In the genomic region with DNA sequence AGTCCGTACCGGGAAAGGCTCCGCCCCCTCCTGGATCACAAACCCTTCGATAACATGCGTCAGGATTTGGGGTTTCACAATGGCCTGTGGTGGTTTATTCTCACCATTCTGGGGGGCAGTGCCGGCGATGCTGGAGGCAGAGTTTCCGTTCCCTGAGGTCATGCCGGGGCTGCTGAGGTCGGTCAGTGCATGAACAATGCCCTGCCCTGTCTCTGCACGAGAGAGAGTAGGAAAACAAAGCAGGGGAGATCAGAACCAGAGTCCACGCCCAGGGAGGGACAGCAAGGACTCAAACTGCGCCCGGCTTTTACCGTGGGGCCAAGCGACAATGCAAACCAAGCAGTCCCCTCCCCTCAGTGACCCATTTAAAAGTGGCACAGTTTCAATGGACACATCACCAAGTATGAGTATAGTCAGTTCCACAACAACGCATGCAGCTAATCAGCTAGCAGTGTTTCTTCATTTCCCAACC, we compare ENCODE assay signal across 12 cellular contexts. TPM values are rescaled to one million over a fixed set of nuclear protein-coding genes. Genes with fewer than 3 reads are reported as not detected.
A peak's percentile ranks its signal among the peaks of the same experiment; 100 is the strongest.
DNase-seq lines count a peak whose midpoint lies in the region; ATAC-seq, FAIRE-seq and TF ChIP-seq lines count a peak whose summit lies in the region.
"Had no signal": no experiment of that assay in that cellular context is flagged by ENCODE, and none has a peak within 500 bp of the region (broad histone marks: within the 10 kb centered on the region; RNA-seq: fewer than 3 reads in every experiment).

No MANE protein-coding gene starts in this region.

- H3K9me3 ChIP-seq in fibroblast of lung (ENCODE audit: control insufficient read depth, insufficient read depth, low read depth, low read length): no peaks in the 10 kb centered on the region
- no peaks in the 10 kb centered on the region for H3K9me3 ChIP-seq in muscle layer of duodenum (ENCODE audit: control insufficient read depth in 1 of 2, low read length in 2 of 2)
- no peaks in the 10 kb centered on the region for H3K9me3 ChIP-seq in testis

- H3K4me2 ChIP-seq in fibroblast of lung (ENCODE audit: extremely low read depth, insufficient read depth, low read length): peak overlapping the region; percentile 76

- H3K79me2 ChIP-seq in fibroblast of lung (ENCODE audit: control insufficient read depth, insufficient read depth, low read length): peaks cover 95% of the 10 kb centered on the region

- FAIRE-seq in RCC 7860 (lab: Jason Lieb, UNC): no peak

- H3K36me3 ChIP-seq in fibroblast of lung (ENCODE audit: control insufficient read depth, insufficient read depth, low read length) (peaks cover 39% of the 10 kb centered on the region), muscle layer of duodenum (ENCODE audit: control insufficient read depth in 1 of 2, insufficient read depth in 2 of 2, low read length in 2 of 2) (peaks cover 48 to 52% of the 10 kb centered on the region in 2 donors), testis (ENCODE audit: low read depth, missing control alignments) (no peaks in the 10 kb centered on the region)

- peak overlapping the region; percentile 57 for H3K9ac ChIP-seq in fibroblast of lung (ENCODE audit: insufficient read depth, low read length)

- H3K27ac ChIP-seq in fibroblast of lung (ENCODE audit: insufficient read depth, low read length) (peak overlapping the region; percentile 88), muscle layer of duodenum (ENCODE audit: low read length) (peak overlapping the region; percentile 61), testis (peak overlapping the region in 1 of 2 donors; percentile 7)

- TF ChIP-seq CTCF in fibroblast of lung (conservative IDR thresholded peaks at IDR 0.05 in 1 of 2, IDR thresholded peaks at IDR 0.05 in 1 of 2; ENCODE audit: low read depth in 1 of 2, low read length in 2 of 2): no peak
- TF ChIP-seq CTCF in testis (IDR thresholded peaks at IDR 0.05): no peak

- H3K27me3 ChIP-seq in fibroblast of lung (ENCODE audit: control insufficient read depth, insufficient read depth, low read length) (no peaks in the 10 kb centered on the region), muscle layer of duodenum (ENCODE audit: low read depth, low read length) (no peaks in the 10 kb centered on the region), testis (no peaks in the 10 kb centered on the region)

- H2AFZ ChIP-seq in fibroblast of lung (ENCODE audit: low read length): no peak overlapping the region

- no peak for ATAC-seq in HG03025 (IDR thresholded peaks at IDR 0.05; ENCODE audit: low FRiP score, unreplicated experiment)
- ATAC-seq: GM12878 had no signal

- intact Hi-C loops in testis (cut with DNase I; ENCODE audit: low total_unique reads): no loop called here

- H3K4me3 ChIP-seq in fibroblast of lung (replicated peaks in 1 of 4; ENCODE audit: control extremely low read depth in 1 of 4, insufficient read depth in 1 of 4, low read depth in 3 of 4, low read length in 4 of 4): peak overlapping the region in 1 of 4 experiments; percentile 0
- peak overlapping the region in 1 of 2 donors; percentile 4 for H3K4me3 ChIP-seq in muscle layer of duodenum (ENCODE audit: low read depth in 1 of 2, low read length in 2 of 2)
- no peak overlapping the region for H3K4me3 ChIP-seq in testis
- H3K4me3 ChIP-seq: GM12878 had no signal

- TF ChIP-seq POLR2A in testis (IDR thresholded peaks at IDR 0.05): no peak

- DNase-seq in T1000 (lab: John Stamatoyannopoulos, UW) (peak; percentile 48), fibroblast of lung (ENCODE audit: low read depth in 2 of 2) (peak in 1 of 2 donors; percentile 55), testis (peak; percentile 31), RCC 7860 (ENCODE audit: low spot score) (no peak), AML-193 (lab: John Stamatoyannopoulos, UW) (no peak), RPMI8226 (no peak)
- DNase-seq: activated CD4-positive, CD25-positive, alpha-beta regulatory T cell treated with anti-CD3 and anti-CD28 coated beads, Interleukin-2, amount 50 U/mL, for 72 hours; activated naive CD4-positive, alpha-beta T cell treated with Interleukin-2 at 50 U/mL for 16 hours had no signal

- WGBS in testis, 2 donors: 45 to 59% methylated on average over 17 of the region's 17 CpGs

- H3K4me1 ChIP-seq in fibroblast of lung (ENCODE audit: control insufficient read depth, extremely low read depth, insufficient read depth, low read length) (peaks cover 60% of the 10 kb centered on the region), muscle layer of duodenum (ENCODE audit: control insufficient read depth in 1 of 2, insufficient read depth in 2 of 2, low read length in 2 of 2) (peaks cover 29 to 63% of the 10 kb centered on the region in 2 donors), testis (peaks cover 46% of the 10 kb centered on the region)

- peaks cover 2% of the 10 kb centered on the region for H4K20me1 ChIP-seq in fibroblast of lung (ENCODE audit: control insufficient read depth, extremely low read depth, insufficient read depth, low read length)

RNA-seq across cellular contexts. Expression of gene A3GALT2, which starts 13.2 kb away (rescaled TPM):
- total RNA-seq in fibroblast of lung: not detected in 2 replicates
- not detected in 2 replicates for polyA plus RNA-seq in fibroblast of lung
- not detected in 2 replicates for polyA plus RNA-seq in fibroblast of lung (2012)
- not detected in 2 replicates for polyA minus RNA-seq in fibroblast of lung (ENCODE audit: low replicate concordance)
- total RNA-seq in testis: 1 to 10 TPM in 1 of 2 donors, under 1 TPM in 1; 0.87 to 1.7 TPM
- not detected for polyA plus RNA-seq in testis (ENCODE audit: insufficient read depth, low read depth, low replicate concordance)
- total RNA-seq: GM12878, mucosa of gallbladder had no signal
- polyA plus RNA-seq: GM12878 had no signal

Comparison
In these comparisons a context has a peak if more than half of its experiments do, and no peak if none do; other contexts are left out.
1. DNase-seq: peak in T1000 (single experiment) and testis (single experiment); none in RCC 7860 (single experiment), AML-193 (0 of 2) and RPMI8226 (single experiment).